ENCODE assay signal across 22 cellular contexts in genomic region chr13:30835442-30835841, GRCh38.
DNase-seq lines count a peak whose midpoint lies in the region; ATAC-seq and TF ChIP-seq lines count a peak whose summit lies in the region.
"Had no signal": no experiment of that assay in that cellular context is flagged by ENCODE, and none has a peak within 500 bp of the region (broad histone marks: within the 10 kb centered on the region; RNA-seq: fewer than 3 reads in every experiment).

No MANE protein-coding gene starts in this region.

- H3K4me3 ChIP-seq in adrenal gland, result no peak overlapping the region
- H3K4me3 ChIP-seq in testis, result no peak overlapping the region
- H3K4me3 ChIP-seq: A549, esophagus muscularis mucosa had no signal

- H3K36me3 ChIP-seq in adrenal gland (replicated peaks in 1 of 2), result no peaks in the 10 kb centered on the region
- H3K36me3 ChIP-seq in testis (ENCODE audit: low read depth, missing control alignments), result no peaks in the 10 kb centered on the region
- H3K36me3 ChIP-seq: BE2C, esophagus muscularis mucosa had no signal

- 31 to 45% (median 36%) methylated on average over 6 to 9 of the region's 9 CpGs for WGBS in adrenal gland, 4 donors
- WGBS in testis, 2 donors, result 33 to 58% methylated on average over 9 of the region's 9 CpGs

- TF ChIP-seq CTCF in adrenal gland (IDR thresholded peaks at IDR 0.05) (no peak), testis (IDR thresholded peaks at IDR 0.05) (no peak)

- intact Hi-C loops in adrenal gland (cut with DNase I), result no loop called here
- intact Hi-C loops in left colon (cut with DNase I, micrococcal nuclease), result no loop called here
- intact Hi-C loops in testis (cut with DNase I; ENCODE audit: low total_unique reads), result no loop called here

- peak; percentile 65 for ATAC-seq in left colon
- ATAC-seq: A549; natural killer cell treated with Interleukin-12 subunit alpha and Interleukin-12 subunit beta and Interleukin-15 and Interleukin-18, amount 100 ng/mL, for 72 hours; SK-N-SH treated with all-trans-retinoic acid at 6 μM for 48 hours; stimulated activated effector memory CD8-positive, alpha-beta T cell treated with anti-CD3 and anti-CD28 coated beads, Interleukin-12 subunit alpha, Interleukin-12 subunit beta, amount 100 ng/mL, for 72 hours had no signal

- TF ChIP-seq POLR2A in adrenal gland (IDR thresholded peaks at IDR 0.05), result no peak
- TF ChIP-seq POLR2A in testis (IDR thresholded peaks at IDR 0.05), result no peak

- peak; percentile 63 for DNase-seq in NCI-H748 (lab: John Stamatoyannopoulos, UW; ENCODE audit: unreplicated experiment)
- DNase-seq in NCI-H748 treated with DMSO at 0.1 percent for 48 hours (lab: John Stamatoyannopoulos, UW), result no peak
- DNase-seq in adrenal gland, result peak in 4 of 7 donors; percentile 40 to 66 (median 48)
- peak; percentile 75 to 79 for DNase-seq in left colon
- peak; percentile 50 for DNase-seq in testis
- no peak for DNase-seq in epidermal melanocyte (ENCODE audit: insufficient read length, low spot score)
- DNase-seq in retina, result no peak
- no peak for DNase-seq in NCI-H2107 (lab: John Stamatoyannopoulos, UW)
- DNase-seq: activated B cell treated with CpG ODN at 0.5 μM for 24 hours; activated CD4-positive, alpha-beta T cell treated with anti-CD3 and anti-CD28 coated beads, Interleukin-2, amount 50 U/mL, for 48 hours; activated CD8-positive, alpha-beta memory T cell treated with anti-CD3 and anti-CD28 coated beads, Interleukin-2, amount 50 U/mL, for 48 hours; BE2C; effector CD8-positive, alpha-beta T cell; H9; NCI-H146; posterior cingulate gyrus; stimulated activated CD4-positive, alpha-beta T cell treated with anti-CD3 and anti-CD28 coated beads, Interleukin-1b, Interleukin-23, amount 100 ng/mL, for 48 hours had no signal

- H3K27ac ChIP-seq in adrenal gland, result no peak overlapping the region
- H3K27ac ChIP-seq in testis, result peak overlapping the region in 1 of 2 donors; percentile 21
- H3K27ac ChIP-seq: A549, esophagus muscularis mucosa had no signal

- H3K9me3 ChIP-seq in adrenal gland (replicated peaks in 1 of 3), result no peaks in the 10 kb centered on the region
- no peaks in the 10 kb centered on the region for H3K9me3 ChIP-seq in testis
- H3K9me3 ChIP-seq: A549, BE2C, esophagus muscularis mucosa had no signal

- H3K27me3 ChIP-seq in adrenal gland (no peaks in the 10 kb centered on the region), testis (no peaks in the 10 kb centered on the region)
- H3K27me3 ChIP-seq: BE2C, esophagus muscularis mucosa had no signal

- H3K4me1 ChIP-seq in adrenal gland (replicated peaks in 1 of 2) (peaks cover 15 to 16% of the 10 kb centered on the region in 2 donors), testis (peaks cover 34% of the 10 kb centered on the region)

Comparison
In these comparisons a context has a peak if more than half of its experiments do, and no peak if none do; other contexts are left out.
1. DNase-seq: peak in NCI-H748 (single experiment), adrenal gland (4 of 7), left colon (2 of 2) and testis (single experiment); none in NCI-H748 treated with DMSO at 0.1 percent for 48 hours (single experiment), epidermal melanocyte (single experiment), retina (single experiment) and NCI-H2107 (single experiment).